ENCODE assay signal across 19 cellular contexts in the genomic region with DNA sequence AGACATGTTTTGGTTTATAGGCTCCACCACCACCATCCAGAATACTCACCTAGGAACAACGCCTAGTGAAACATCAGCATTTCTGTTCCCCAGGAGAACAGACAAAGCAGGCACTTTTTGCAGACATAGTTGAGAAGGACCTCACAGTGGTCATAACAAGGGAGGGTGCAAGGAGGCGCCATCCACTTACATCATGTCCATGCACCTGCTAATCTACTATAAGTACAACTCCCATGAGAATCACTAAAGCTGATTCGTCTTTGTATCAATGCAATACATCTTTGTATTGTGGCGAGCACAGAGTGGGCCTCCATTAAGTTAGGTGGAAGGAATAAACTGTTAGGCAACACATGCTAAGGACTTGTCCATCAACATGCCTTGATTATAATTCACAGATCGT.
A peak's percentile ranks its signal among the peaks of the same experiment; 100 is the strongest.
DNase-seq lines count a peak whose midpoint lies in the region; ATAC-seq, FAIRE-seq and TF ChIP-seq lines count a peak whose summit lies in the region.
"Had no signal": no experiment of that assay in that cellular context is flagged by ENCODE, and none has a peak within 500 bp of the region (broad histone marks: within the 10 kb centered on the region; RNA-seq: fewer than 3 reads in every experiment).

No MANE protein-coding gene starts in this region.

- ATAC-seq in HG03159 (IDR thresholded peaks at IDR 0.05; ENCODE audit: unreplicated experiment) (no peak), left ventricle myocardium superior (no peak), GM21447 (IDR thresholded peaks at IDR 0.05; ENCODE audit: unreplicated experiment) (no peak), pancreas (no peak)
- ATAC-seq: Right ventricle myocardium inferior, T-cell had no signal

- H3K9me3 ChIP-seq in pancreas = no peaks in the 10 kb centered on the region
- H3K9me3 ChIP-seq: Peyer's patch, SK-N-SH had no signal

- intact Hi-C loops in left ventricle myocardium superior (cut with micrococcal nuclease) (no loop called here), pancreas (cut with DNase I) (no loop called here)

- DNase-seq in GM10266 (ENCODE audit: extremely low spot score) = no peak
- DNase-seq in NCI-H69 (lab: John Stamatoyannopoulos, UW) = peak; percentile 23
- no peak for DNase-seq in bronchial epithelial cell (ENCODE audit: low read depth)
- no peak for DNase-seq in left ventricle myocardium superior
- DNase-seq in pancreas = no peak
- DNase-seq: EL, H9, KBM-7, NCI-H1048, NCI-H1436 treated with DMSO at 0.1 percent for 48 hours, NCI-H2081 treated with DMSO at 0.1 percent for 48 hours, NCI-H226, Peyer's patch, SK-N-SH, T-cell had no signal

- H3K36me3 ChIP-seq in bronchial epithelial cell (ENCODE audit: control insufficient read depth, insufficient read depth, low read length) (no peaks in the 10 kb centered on the region), pancreas (no peaks in the 10 kb centered on the region)
- H3K36me3 ChIP-seq: Peyer's patch had no signal

- H3K27ac ChIP-seq in 22Rv1 (peak overlapping the region; percentile 69), pancreas (no peak overlapping the region)
- H3K27ac ChIP-seq: Peyer's patch had no signal

- H3K27me3 ChIP-seq in bronchial epithelial cell (ENCODE audit: control insufficient read depth, insufficient read depth, low read length) (no peaks in the 10 kb centered on the region), pancreas (no peaks in the 10 kb centered on the region)
- H3K27me3 ChIP-seq: Peyer's patch had no signal

- H3K4me1 ChIP-seq in pancreas = peaks cover 0 to 16% (median 4%) of the 10 kb centered on the region in 3 donors
- H3K4me1 ChIP-seq: Peyer's patch had no signal

- 86 to 90% methylated on average over 5 of the region's 5 CpGs for WGBS in pancreas, 2 donors

- H3K4me3 ChIP-seq in bronchial epithelial cell (ENCODE audit: low read depth, low read length) = no peak overlapping the region
- H3K4me3 ChIP-seq in pancreas = no peak overlapping the region
- H3K4me3 ChIP-seq: Peyer's patch had no signal

- FAIRE-seq in bronchial epithelial cell (lab: Jason Lieb, UNC) (peak; percentile 60), pancreas (lab: Jason Lieb, UNC) (no peak)

- TF ChIP-seq CTCF in 22Rv1 (IDR thresholded peaks at IDR 0.05) (no peak), GM10266 (IDR thresholded peaks at IDR 0.05; ENCODE audit: control insufficient read depth, insufficient read depth, low read depth, missing control alignments) (peak; percentile 8), bronchial epithelial cell (IDR thresholded peaks at IDR 0.05; ENCODE audit: insufficient read depth, low read length, severe bottlenecking) (no peak), pancreas (IDR thresholded peaks at IDR 0.05) (no peak)
